ENCODE assay signal across 19 cellular contexts in the genomic region with DNA sequence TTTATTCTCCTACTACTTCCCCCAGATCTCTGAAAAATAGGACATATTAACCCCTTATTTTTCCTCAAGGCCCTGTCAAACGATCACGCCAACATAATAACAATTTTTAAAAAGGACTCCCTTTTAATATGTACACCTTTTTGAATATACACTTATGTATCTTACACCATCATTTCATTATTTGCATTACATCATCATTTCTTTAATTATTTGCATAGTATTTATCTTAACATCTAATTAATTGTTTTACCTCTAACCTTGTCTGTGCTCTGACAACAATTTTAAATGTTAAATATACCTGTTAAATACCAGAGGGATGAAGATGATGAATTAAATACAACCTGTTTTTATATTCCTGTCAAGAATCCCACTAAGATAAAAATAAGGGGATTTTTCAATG.
DNase-seq lines count a peak whose midpoint lies in the region; ATAC-seq, FAIRE-seq and TF ChIP-seq lines count a peak whose summit lies in the region.
"Had no signal": no experiment of that assay in that cellular context is flagged by ENCODE, and none has a peak within 500 bp of the region (broad histone marks: within the 10 kb centered on the region; RNA-seq: fewer than 3 reads in every experiment).

No MANE protein-coding gene starts in this region.

- intact Hi-C loops in HepG2 (cut with micrococcal nuclease; ENCODE audit: unreplicated experiment) (no loop called here), right lobe of liver (cut with DNase I) (no loop called here)

- no peak for TF ChIP-seq POLR2A in HepG2 (IDR thresholded peaks at IDR 0.05; ENCODE audit: insufficient read depth in 1 of 2, low read depth in 2 of 2, low read length in 2 of 2)
- no peak for TF ChIP-seq POLR2A in right lobe of liver (IDR thresholded peaks at IDR 0.05)

- H3K4me1 ChIP-seq in HepG2 (ENCODE audit: insufficient read depth, low read length), result no peaks in the 10 kb centered on the region
- H3K4me1 ChIP-seq in right lobe of liver, result no peaks in the 10 kb centered on the region
- no peaks in the 10 kb centered on the region for H3K4me1 ChIP-seq in small intestine (ENCODE audit: control insufficient read depth in 2 of 2, insufficient read depth in 1 of 2, low read depth in 1 of 2, low read length in 1 of 2)

- no peaks in the 10 kb centered on the region for H3K27me3 Mint-ChIP-seq in activated T-helper 17 cell treated with anti-CD3 and anti-CD28 coated beads, Interleukin-2, amount 50 U/mL, for 72 hours

- H3K36me3 Mint-ChIP-seq in activated T-helper 17 cell treated with anti-CD3 and anti-CD28 coated beads, Interleukin-2, amount 50 U/mL, for 72 hours (ENCODE audit: low read depth), result no peaks in the 10 kb centered on the region
- H3K36me3 Mint-ChIP-seq: CD4-positive, alpha-beta memory T cell had no signal

- no TSS peak for BruUV-seq in HepG2 (replicated peaks; lab: Mats Ljungman, UMichigan)

- H3K27me3 ChIP-seq in HepG2 (ENCODE audit: control insufficient read depth in 1 of 2, insufficient read depth in 2 of 2, low read length in 2 of 2), result no peaks in the 10 kb centered on the region
- no peaks in the 10 kb centered on the region for H3K27me3 ChIP-seq in right lobe of liver
- H3K27me3 ChIP-seq in small intestine (ENCODE audit: control insufficient read depth in 2 of 2, insufficient read depth in 2 of 2, low read length in 2 of 2), result no peaks in the 10 kb centered on the region

- H3K27ac ChIP-seq in HepG2 (ENCODE audit: extremely low read length, insufficient read depth, low read length), result no peak overlapping the region
- no peak overlapping the region for H3K27ac ChIP-seq in right lobe of liver
- no peak overlapping the region for H3K27ac ChIP-seq in small intestine (ENCODE audit: low read depth in 1 of 2, low read length in 1 of 2)
- H3K27ac ChIP-seq: GM23248 had no signal

- H3K27ac Mint-ChIP-seq in activated T-helper 17 cell treated with anti-CD3 and anti-CD28 coated beads, Interleukin-2, amount 50 U/mL, for 72 hours, result no peak overlapping the region
- H3K27ac Mint-ChIP-seq: CD4-positive, alpha-beta memory T cell had no signal

- no peak overlapping the region for H3K4me3 Mint-ChIP-seq in activated T-helper 17 cell treated with anti-CD3 and anti-CD28 coated beads, Interleukin-2, amount 50 U/mL, for 72 hours
- H3K4me3 Mint-ChIP-seq: CD4-positive, alpha-beta memory T cell had no signal

- FAIRE-seq in HepG2 (lab: Jason Lieb, UNC) (no peak), TTC549 (lab: Jason Lieb, UNC) (peak; percentile 47), small intestine (lab: Jason Lieb, UNC) (peak; percentile 83)
- FAIRE-seq: GM12892, H1 had no signal

- H3K9me3 ChIP-seq in HepG2 (ENCODE audit: low read length) (no peaks in the 10 kb centered on the region), right lobe of liver (no peaks in the 10 kb centered on the region), small intestine (ENCODE audit: control insufficient read depth, low read depth) (no peaks in the 10 kb centered on the region)

- TF ChIP-seq EP300 in HepG2 (IDR thresholded peaks at IDR 0.05; ENCODE audit: low read depth in 2 of 2, low read length in 2 of 2) (no peak), HepG2 (CRISPR knock-in tag; IDR thresholded peaks at IDR 0.05; ENCODE audit: borderline replicate concordance) (no peak)

- WGBS in HepG2 (ENCODE audit: low lambda C conversion rate), result 32% methylated on average over 2 of the region's 2 CpGs
- 74% methylated on average over 2 of the region's 2 CpGs for WGBS in right lobe of liver (ENCODE audit: insufficient coverage, low coverage, low lambda C conversion rate, missing lambda C conversion rate)
- WGBS in small intestine, 3 donors, result 77 to 97% (median 92%) methylated on average over 2 of the region's 2 CpGs

- POLR2A ChIA-PET in HepG2 (lab: Yijun Ruan, JAX), result no interaction called here

- H4K20me1 ChIP-seq in HepG2 (ENCODE audit: insufficient read depth, low read length), result no peaks in the 10 kb centered on the region

- in situ Hi-C loops in HepG2 (cut with HindIII; ENCODE audit: extremely low pct_ligation_motif_present, low pct_unique_long_range_greater_than_20kb), result no loop called here

- H2AFZ ChIP-seq in HepG2 (ENCODE audit: low read length), result no peak overlapping the region
- H2AFZ ChIP-seq: GM23248 had no signal

- CTCF ChIA-PET in HepG2 (lab: Yijun Ruan, JAX; ENCODE audit: low intra/inter-chr PET ratio, low total read pairs), result no interaction called here

- H3K79me2 ChIP-seq in HepG2 (ENCODE audit: insufficient read depth, low read length), result no peaks in the 10 kb centered on the region

- no peak for DNase-seq in HepG2 (ENCODE audit: low spot score)
- DNase-seq in right lobe of liver, result no peak
- no peak for DNase-seq in small intestine
- no peak for DNase-seq in NOMO-1 treated with dmso at 0.1 percent for 144 hours (lab: John Stamatoyannopoulos, UW; ENCODE audit: unreplicated experiment)
- DNase-seq: 8988T; C1 segment of cervical spinal cord; Calu3; CD4-positive, alpha-beta memory T cell; COR-L47; DMS53; DMS79 treated with DMSO at 0.1 percent for 48 hours; GF-D8; GM23248; H7; HCEC 1CT had no signal

- no peaks in the 10 kb centered on the region for H3K36me3 ChIP-seq in HepG2 (replicated peaks in 1 of 2; ENCODE audit: control insufficient read depth in 1 of 2, insufficient read depth in 2 of 2, low read length in 2 of 2)
- no peaks in the 10 kb centered on the region for H3K36me3 ChIP-seq in right lobe of liver
- no peaks in the 10 kb centered on the region for H3K36me3 ChIP-seq in small intestine (ENCODE audit: control insufficient read depth in 2 of 2, insufficient read depth in 2 of 2, low read length in 2 of 2)

- no peaks in the 10 kb centered on the region for H3K4me1 Mint-ChIP-seq in activated T-helper 17 cell treated with anti-CD3 and anti-CD28 coated beads, Interleukin-2, amount 50 U/mL, for 72 hours
- H3K4me1 Mint-ChIP-seq: CD4-positive, alpha-beta memory T cell had no signal

- TF ChIP-seq CTCF in HepG2 (CRISPR knock-in tag; IDR thresholded peaks at IDR 0.05) (no peak), right lobe of liver (IDR thresholded peaks at IDR 0.05) (no peak)

- no peak overlapping the region for H3K9ac ChIP-seq in HepG2 (ENCODE audit: insufficient read depth, low read depth, low read length)
- H3K9ac ChIP-seq: GM23248 had no signal

- H3K4me3 ChIP-seq in HepG2 (replicated peaks in 1 of 3; ENCODE audit: insufficient read depth in 1 of 3, low read depth in 2 of 3, low read length in 3 of 3) (no peak overlapping the region), right lobe of liver (no peak overlapping the region), small intestine (ENCODE audit: low read depth in 1 of 2, low read length in 2 of 2) (no peak overlapping the region)
- H3K4me3 ChIP-seq: GM23248 had no signal

- ATAC-seq in HepG2 (no peak), right lobe of liver (no peak)
- ATAC-seq in activated T-helper 17 cell treated with anti-CD3 and anti-CD28 coated beads, Interleukin-2, amount 50 U/mL, for 72 hours (replicated peaks), result no peak

- no peaks in the 10 kb centered on the region for H3K9me3 Mint-ChIP-seq in activated T-helper 17 cell treated with anti-CD3 and anti-CD28 coated beads, Interleukin-2, amount 50 U/mL, for 72 hours

- no peak overlapping the region for H3K4me2 ChIP-seq in HepG2 (ENCODE audit: low read depth, low read length)

- TF ChIP-seq RAD21 in HepG2 (CRISPR knock-in tag; IDR thresholded peaks at IDR 0.05), result no peak

TF ChIP-seq in HepG2, 621 proteins besides CTCF, POLR2A, EP300 and RAD21:
- TF ChIP-seq POLR2AphosphoS2 (IDR thresholded peaks at IDR 0.05; ENCODE audit: low read depth, low read length), result no peak
- peak; percentile 82 for TF ChIP-seq ATF7 (IDR thresholded peaks at IDR 0.05)
- TF ChIP-seq ATF7 (CRISPR knock-in tag; IDR thresholded peaks at IDR 0.05), result no peak
